ENCODE assay signal across 8 cellular contexts in genomic region chr19:55353803-55354697, GRCh38.
DNase-seq lines count a peak whose midpoint lies in the region; ATAC-seq lines count a peak whose summit lies in the region.

No MANE protein-coding gene starts in this region.

- peaks cover 28% of the 10 kb centered on the region for H3K27me3 ChIP-seq in muscle layer of duodenum (ENCODE audit: low read depth, low read length)

- H3K27ac ChIP-seq in epithelial cell of prostate, result peak overlapping the region; percentile 39
- H3K27ac ChIP-seq in muscle layer of duodenum (ENCODE audit: low read length), result no peak overlapping the region

- ATAC-seq in GM21723 (IDR thresholded peaks at IDR 0.05; ENCODE audit: unreplicated experiment) (peak; percentile 68), HG03442 (IDR thresholded peaks at IDR 0.05; ENCODE audit: unreplicated experiment) (no peak), HG03342 (IDR thresholded peaks at IDR 0.05; ENCODE audit: unreplicated experiment) (no peak)
- peak; percentile 67 for ATAC-seq in stimulated activated naive CD8-positive, alpha-beta T cell treated with anti-CD3 and anti-CD28 coated beads, Interleukin-15, amount 100 ng/mL, for 72 hours

- peak overlapping the region; percentile 37 to 50 for H3K4me3 ChIP-seq in muscle layer of duodenum (ENCODE audit: low read depth in 1 of 2, low read length in 2 of 2)

- H3K27me3 Mint-ChIP-seq in stimulated activated naive CD8-positive, alpha-beta T cell treated with anti-CD3 and anti-CD28 coated beads, Interleukin-15, amount 100 ng/mL, for 72 hours, result peaks cover 63% of the 10 kb centered on the region

- H3K9me3 Mint-ChIP-seq in stimulated activated naive CD8-positive, alpha-beta T cell treated with anti-CD3 and anti-CD28 coated beads, Interleukin-15, amount 100 ng/mL, for 72 hours, result no peaks in the 10 kb centered on the region

- DNase-seq in NCI-H748 (lab: John Stamatoyannopoulos, UW; ENCODE audit: unreplicated experiment), result peak; percentile 71
- DNase-seq in activated T-cell treated with anti-CD3 and anti-CD28 coated beads for 1 hour (ENCODE audit: low read depth), result peak; percentile 50
- no peak for DNase-seq in epithelial cell of prostate (ENCODE audit: low read depth, low spot score)
- DNase-seq in stimulated activated naive CD8-positive, alpha-beta T cell treated with anti-CD3 and anti-CD28 coated beads, Interleukin-15, amount 100 ng/mL, for 72 hours, result peak; percentile 40 to 60

- H3K36me3 ChIP-seq in muscle layer of duodenum (ENCODE audit: control insufficient read depth in 1 of 2, insufficient read depth in 2 of 2, low read length in 2 of 2), result no peaks in the 10 kb centered on the region

- H3K9me3 ChIP-seq in muscle layer of duodenum (ENCODE audit: control insufficient read depth in 1 of 2, low read length in 2 of 2), result no peaks in the 10 kb centered on the region

- H3K4me3 Mint-ChIP-seq in stimulated activated naive CD8-positive, alpha-beta T cell treated with anti-CD3 and anti-CD28 coated beads, Interleukin-15, amount 100 ng/mL, for 72 hours, result peak overlapping the region; percentile 75 to 84

- peak overlapping the region in 1 of 2 donors; percentile 22 for H3K27ac Mint-ChIP-seq in stimulated activated naive CD8-positive, alpha-beta T cell treated with anti-CD3 and anti-CD28 coated beads, Interleukin-15, amount 100 ng/mL, for 72 hours

- H3K4me1 ChIP-seq in muscle layer of duodenum (ENCODE audit: control insufficient read depth in 1 of 2, insufficient read depth in 2 of 2, low read length in 2 of 2), result peaks cover 0 to 15% of the 10 kb centered on the region in 2 donors

- peaks cover 39% of the 10 kb centered on the region for H3K4me1 Mint-ChIP-seq in stimulated activated naive CD8-positive, alpha-beta T cell treated with anti-CD3 and anti-CD28 coated beads, Interleukin-15, amount 100 ng/mL, for 72 hours

Comparison
In these comparisons a context has a peak if more than half of its experiments do, and no peak if none do; other contexts are left out.
1. ATAC-seq: peak in GM21723 (single experiment) and stimulated activated naive CD8-positive, alpha-beta T cell treated with anti-CD3 and anti-CD28 coated beads, Interleukin-15, amount 100 ng/mL, for 72 hours (single experiment); none in HG03442 (single experiment) and HG03342 (single experiment).